ENCODE assay signal across 25 cellular contexts in genomic region chr4:19063662-19064061, GRCh38.
"Had no signal": no experiment of that assay in that cellular context is flagged by ENCODE, and none has a peak within 500 bp of the region (broad histone marks: within the 10 kb centered on the region; RNA-seq: fewer than 3 reads in every experiment).

No MANE protein-coding gene starts in this region.

- H3K27ac Mint-ChIP-seq: activated CD4-positive, alpha-beta memory T cell treated with anti-CD3 and anti-CD28 coated beads, Interleukin-2, amount 10 ng/mL, durations not matched to agents 7 days and 5 days; activated CD4-positive, alpha-beta T cell treated with anti-CD3 and anti-CD28 coated beads, Interleukin-2, amount 10 ng/mL, durations not matched to agents 7 days and 5 days; activated naive CD4-positive, alpha-beta T cell treated with anti-CD3 and anti-CD28 coated beads for 36 hours; activated naive CD8-positive, alpha-beta T cell; activated T-helper 17 cell treated with anti-CD3 and anti-CD28 coated beads, Interleukin-2, amount 50 U/mL, for 72 hours had no signal

- H3K27me3 Mint-ChIP-seq: activated CD4-positive, alpha-beta memory T cell treated with anti-CD3 and anti-CD28 coated beads, Interleukin-2, amount 10 ng/mL, durations not matched to agents 7 days and 5 days; activated CD4-positive, alpha-beta T cell treated with anti-CD3 and anti-CD28 coated beads, Interleukin-2, amount 10 ng/mL, durations not matched to agents 7 days and 5 days; activated naive CD8-positive, alpha-beta T cell; activated T-helper 17 cell treated with anti-CD3 and anti-CD28 coated beads, Interleukin-2, amount 50 U/mL, for 72 hours had no signal

- H3K36me3 ChIP-seq: brain microvascular endothelial cell, cardiac muscle cell, MG63, SJSA1 had no signal

- ATAC-seq: activated T-helper 17 cell treated with anti-CD3 and anti-CD28 coated beads, Interleukin-2, amount 50 U/mL, for 72 hours; PC-3; SK-N-SH treated with all-trans-retinoic acid at 6 μM for 48 hours had no signal

- H3K9me3 ChIP-seq: MG63, SJSA1 had no signal

- H3K27ac ChIP-seq: brain microvascular endothelial cell, cardiac muscle cell, SJSA1 had no signal

- H3K27me3 ChIP-seq: brain microvascular endothelial cell, cardiac muscle cell, MG63, SJSA1 had no signal

- H3K4me3 ChIP-seq: cardiac muscle cell, MG63, SJSA1 had no signal

- H3K4me3 Mint-ChIP-seq: activated CD4-positive, alpha-beta memory T cell treated with anti-CD3 and anti-CD28 coated beads, Interleukin-2, amount 10 ng/mL, durations not matched to agents 7 days and 5 days; activated CD4-positive, alpha-beta T cell treated with anti-CD3 and anti-CD28 coated beads, Interleukin-2, amount 10 ng/mL, durations not matched to agents 7 days and 5 days; activated naive CD4-positive, alpha-beta T cell treated with anti-CD3 and anti-CD28 coated beads for 36 hours; activated naive CD8-positive, alpha-beta T cell; activated T-helper 17 cell treated with anti-CD3 and anti-CD28 coated beads, Interleukin-2, amount 50 U/mL, for 72 hours had no signal

- H3K4me1 Mint-ChIP-seq: activated CD4-positive, alpha-beta memory T cell treated with anti-CD3 and anti-CD28 coated beads, Interleukin-2, amount 10 ng/mL, durations not matched to agents 7 days and 5 days; activated CD4-positive, alpha-beta T cell treated with anti-CD3 and anti-CD28 coated beads, Interleukin-2, amount 10 ng/mL, durations not matched to agents 7 days and 5 days; activated T-helper 17 cell treated with anti-CD3 and anti-CD28 coated beads, Interleukin-2, amount 50 U/mL, for 72 hours had no signal

- H3K4me1 ChIP-seq: SJSA1 had no signal

- H3K36me3 Mint-ChIP-seq: activated naive CD8-positive, alpha-beta T cell had no signal

- DNase-seq: activated CD4-positive, alpha-beta memory T cell treated with anti-CD3 and anti-CD28 coated beads, Interleukin-2, amount 10 ng/mL, durations not matched to agents 7 days and 5 days; activated CD4-positive, alpha-beta T cell treated with anti-CD3 and anti-CD28 coated beads, Interleukin-2, amount 10 ng/mL, durations not matched to agents 7 days and 5 days; activated CD4-positive, CD25-positive, alpha-beta regulatory T cell; activated gamma-delta T cell; activated naive CD4-positive, alpha-beta T cell treated with anti-CD3 and anti-CD28 coated beads for 36 hours; activated T-cell treated with anti-CD3 and anti-CD28 coated beads for 4 hours; activated T-cell treated with anti-CD3 and anti-CD28 coated beads, Interleukin-2, amount 50 U/mL, for 48 hours; brain microvascular endothelial cell; MG63; MV-4-11; NCI-H1092 treated with DMSO at 0.1 percent for 48 hours; NCI-H1436; NCI-H1694 treated with DMSO at 0.1 percent for 48 hours; NCI-H2029 treated with DMSO at 0.1 percent for 48 hours; NCI-H345; NCI-H510A; NCI-H526 treated with DMSO at 0.1 percent for 48 hours; PC-3; SHP77; SW 1271 had no signal
